ENCODE assay signal across 2 cellular contexts in the genomic region with DNA sequence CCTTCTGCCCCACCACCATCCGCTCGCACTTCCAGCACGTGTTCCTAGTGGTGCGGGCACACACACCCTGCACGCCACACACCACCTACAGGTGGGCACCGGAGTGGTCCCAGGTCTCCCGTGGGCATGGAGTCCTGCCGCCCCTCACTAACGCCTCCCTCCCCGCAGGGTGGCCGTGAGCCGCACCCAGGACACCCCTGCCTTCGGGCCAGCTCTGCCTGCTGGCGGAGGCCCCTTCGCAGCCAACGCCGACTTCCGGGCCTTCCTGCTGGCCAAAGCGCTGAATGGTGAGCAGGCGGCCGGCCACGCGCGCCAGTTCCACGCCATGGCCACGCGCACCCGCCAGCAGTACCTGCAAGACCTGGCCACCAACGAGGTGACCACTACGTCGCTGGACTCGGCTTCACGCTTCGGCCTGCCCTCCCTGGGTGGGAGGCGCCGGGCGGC.
TF ChIP-seq lines count a peak whose summit lies in the region.

No MANE protein-coding gene starts in this region.

TF ChIP-seq in A549, 52 proteins besides CTCF, POLR2A, EP300 and RAD21:
- TF ChIP-seq, protein P1, sequence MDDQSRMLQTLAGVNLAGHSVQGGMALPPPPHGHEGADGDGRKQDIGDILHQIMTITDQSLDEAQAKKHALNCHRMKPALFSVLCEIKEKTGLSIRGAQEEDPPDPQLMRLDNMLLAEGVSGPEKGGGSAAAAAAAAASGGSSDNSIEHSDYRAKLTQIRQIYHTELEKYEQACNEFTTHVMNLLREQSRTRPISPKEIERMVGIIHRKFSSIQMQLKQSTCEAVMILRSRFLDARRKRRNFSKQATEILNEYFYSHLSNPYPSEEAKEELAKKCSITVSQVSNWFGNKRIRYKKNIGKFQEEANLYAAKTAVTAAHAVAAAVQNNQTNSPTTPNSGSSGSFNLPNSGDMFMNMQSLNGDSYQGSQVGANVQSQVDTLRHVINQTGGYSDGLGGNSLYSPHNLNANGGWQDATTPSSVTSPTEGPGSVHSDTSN (IDR thresholded peaks at IDR 0.05) = no peak
- no peak for TF ChIP-seq FOXS1 (CRISPR knock-in tag; IDR thresholded peaks at IDR 0.05)
- TF ChIP-seq CHD2 (IDR thresholded peaks at IDR 0.05; ENCODE audit: low read length, partially characterized antibody) = no peak
- TF ChIP-seq, protein P2, sequence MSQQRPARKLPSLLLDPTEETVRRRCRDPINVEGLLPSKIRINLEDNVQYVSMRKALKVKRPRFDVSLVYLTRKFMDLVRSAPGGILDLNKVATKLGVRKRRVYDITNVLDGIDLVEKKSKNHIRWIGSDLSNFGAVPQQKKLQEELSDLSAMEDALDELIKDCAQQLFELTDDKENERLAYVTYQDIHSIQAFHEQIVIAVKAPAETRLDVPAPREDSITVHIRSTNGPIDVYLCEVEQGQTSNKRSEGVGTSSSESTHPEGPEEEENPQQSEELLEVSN (IDR thresholded peaks at IDR 0.05; ENCODE audit: borderline replicate concordance, low read depth) = no peak
- no peak for TF ChIP-seq ZC3H11A (IDR thresholded peaks at IDR 0.05)
- TF ChIP-seq HOXA7 (CRISPR knock-in tag; IDR thresholded peaks at IDR 0.05) = no peak
- no peak for TF ChIP-seq EHF (CRISPR knock-in tag; IDR thresholded peaks at IDR 0.05)
- TF ChIP-seq, protein P3, sequence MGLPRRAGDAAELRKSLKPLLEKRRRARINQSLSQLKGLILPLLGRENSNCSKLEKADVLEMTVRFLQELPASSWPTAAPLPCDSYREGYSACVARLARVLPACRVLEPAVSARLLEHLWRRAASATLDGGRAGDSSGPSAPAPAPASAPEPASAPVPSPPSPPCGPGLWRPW (IDR thresholded peaks at IDR 0.05) = no peak
- no peak for TF ChIP-seq TFCP2L1 (CRISPR knock-in tag; IDR thresholded peaks at IDR 0.05)
- TF ChIP-seq JUN (IDR thresholded peaks at IDR 0.05) = no peak
- no peak for TF ChIP-seq JUNB (IDR thresholded peaks at IDR 0.05)
- no peak for TF ChIP-seq POLR2AphosphoS2 (conservative IDR thresholded peaks at IDR 0.05; ENCODE audit: low read length)
- no peak for TF ChIP-seq KDM5A (IDR thresholded peaks at IDR 0.05)
- TF ChIP-seq, protein P4, sequence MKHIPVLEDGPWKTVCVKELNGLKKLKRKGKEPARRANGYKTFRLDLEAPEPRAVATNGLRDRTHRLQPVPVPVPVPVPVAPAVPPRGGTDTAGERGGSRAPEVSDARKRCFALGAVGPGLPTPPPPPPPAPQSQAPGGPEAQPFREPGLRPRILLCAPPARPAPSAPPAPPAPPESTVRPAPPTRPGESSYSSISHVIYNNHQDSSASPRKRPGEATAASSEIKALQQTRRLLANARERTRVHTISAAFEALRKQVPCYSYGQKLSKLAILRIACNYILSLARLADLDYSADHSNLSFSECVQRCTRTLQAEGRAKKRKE (CRISPR knock-in tag; IDR thresholded peaks at IDR 0.05; ENCODE audit: low read depth) = no peak
- TF ChIP-seq RNF2 (IDR thresholded peaks at IDR 0.05; ENCODE audit: borderline replicate concordance, low read depth) = no peak

TF ChIP-seq in HCT116, 20 proteins besides CTCF, POLR2A, EP300 and RAD21:
- TF ChIP-seq SP1 (IDR thresholded peaks at IDR 0.05; ENCODE audit: low read depth) = no peak
- no peak for TF ChIP-seq POLR2AphosphoS5 (IDR thresholded peaks at IDR 0.05; ENCODE audit: low read depth, low read length)
- TF ChIP-seq, protein P5, sequence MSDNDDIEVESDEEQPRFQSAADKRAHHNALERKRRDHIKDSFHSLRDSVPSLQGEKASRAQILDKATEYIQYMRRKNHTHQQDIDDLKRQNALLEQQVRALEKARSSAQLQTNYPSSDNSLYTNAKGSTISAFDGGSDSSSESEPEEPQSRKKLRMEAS (IDR thresholded peaks at IDR 0.05) = no peak
- TF ChIP-seq, protein P6, sequence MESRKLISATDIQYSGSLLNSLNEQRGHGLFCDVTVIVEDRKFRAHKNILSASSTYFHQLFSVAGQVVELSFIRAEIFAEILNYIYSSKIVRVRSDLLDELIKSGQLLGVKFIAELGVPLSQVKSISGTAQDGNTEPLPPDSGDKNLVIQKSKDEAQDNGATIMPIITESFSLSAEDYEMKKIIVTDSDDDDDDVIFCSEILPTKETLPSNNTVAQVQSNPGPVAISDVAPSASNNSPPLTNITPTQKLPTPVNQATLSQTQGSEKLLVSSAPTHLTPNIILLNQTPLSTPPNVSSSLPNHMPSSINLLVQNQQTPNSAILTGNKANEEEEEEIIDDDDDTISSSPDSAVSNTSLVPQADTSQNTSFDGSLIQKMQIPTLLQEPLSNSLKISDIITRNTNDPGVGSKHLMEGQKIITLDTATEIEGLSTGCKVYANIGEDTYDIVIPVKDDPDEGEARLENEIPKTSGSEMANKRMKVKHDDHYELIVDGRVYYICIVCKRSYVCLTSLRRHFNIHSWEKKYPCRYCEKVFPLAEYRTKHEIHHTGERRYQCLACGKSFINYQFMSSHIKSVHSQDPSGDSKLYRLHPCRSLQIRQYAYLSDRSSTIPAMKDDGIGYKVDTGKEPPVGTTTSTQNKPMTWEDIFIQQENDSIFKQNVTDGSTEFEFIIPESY (IDR thresholded peaks at IDR 0.05; ENCODE audit: extremely low read depth, insufficient replicate concordance, low read length) = no peak
- TF ChIP-seq SIN3A (IDR thresholded peaks at IDR 0.05; ENCODE audit: low read depth) = no peak
- TF ChIP-seq CBX3 (IDR thresholded peaks at IDR 0.05; ENCODE audit: low read depth) = no peak
- TF ChIP-seq FOSL1 (IDR thresholded peaks at IDR 0.05; ENCODE audit: low read depth) = no peak
- TF ChIP-seq EZH2phosphoT487 (IDR thresholded peaks at IDR 0.05; ENCODE audit: borderline replicate concordance) = no peak
- no peak for TF ChIP-seq EGR1 (IDR thresholded peaks at IDR 0.05; ENCODE audit: low read depth)
- no peak for TF ChIP-seq ELF1 (IDR thresholded peaks at IDR 0.05; ENCODE audit: borderline replicate concordance, low read depth)
- TF ChIP-seq ZNF274 (IDR thresholded peaks at IDR 0.05; ENCODE audit: low read depth, low read length) = no peak
- TF ChIP-seq, protein P7, sequence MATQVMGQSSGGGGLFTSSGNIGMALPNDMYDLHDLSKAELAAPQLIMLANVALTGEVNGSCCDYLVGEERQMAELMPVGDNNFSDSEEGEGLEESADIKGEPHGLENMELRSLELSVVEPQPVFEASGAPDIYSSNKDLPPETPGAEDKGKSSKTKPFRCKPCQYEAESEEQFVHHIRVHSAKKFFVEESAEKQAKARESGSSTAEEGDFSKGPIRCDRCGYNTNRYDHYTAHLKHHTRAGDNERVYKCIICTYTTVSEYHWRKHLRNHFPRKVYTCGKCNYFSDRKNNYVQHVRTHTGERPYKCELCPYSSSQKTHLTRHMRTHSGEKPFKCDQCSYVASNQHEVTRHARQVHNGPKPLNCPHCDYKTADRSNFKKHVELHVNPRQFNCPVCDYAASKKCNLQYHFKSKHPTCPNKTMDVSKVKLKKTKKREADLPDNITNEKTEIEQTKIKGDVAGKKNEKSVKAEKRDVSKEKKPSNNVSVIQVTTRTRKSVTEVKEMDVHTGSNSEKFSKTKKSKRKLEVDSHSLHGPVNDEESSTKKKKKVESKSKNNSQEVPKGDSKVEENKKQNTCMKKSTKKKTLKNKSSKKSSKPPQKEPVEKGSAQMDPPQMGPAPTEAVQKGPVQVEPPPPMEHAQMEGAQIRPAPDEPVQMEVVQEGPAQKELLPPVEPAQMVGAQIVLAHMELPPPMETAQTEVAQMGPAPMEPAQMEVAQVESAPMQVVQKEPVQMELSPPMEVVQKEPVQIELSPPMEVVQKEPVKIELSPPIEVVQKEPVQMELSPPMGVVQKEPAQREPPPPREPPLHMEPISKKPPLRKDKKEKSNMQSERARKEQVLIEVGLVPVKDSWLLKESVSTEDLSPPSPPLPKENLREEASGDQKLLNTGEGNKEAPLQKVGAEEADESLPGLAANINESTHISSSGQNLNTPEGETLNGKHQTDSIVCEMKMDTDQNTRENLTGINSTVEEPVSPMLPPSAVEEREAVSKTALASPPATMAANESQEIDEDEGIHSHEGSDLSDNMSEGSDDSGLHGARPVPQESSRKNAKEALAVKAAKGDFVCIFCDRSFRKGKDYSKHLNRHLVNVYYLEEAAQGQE (IDR thresholded peaks at IDR 0.05; ENCODE audit: low read depth) = no peak
